In the genomic region with DNA sequence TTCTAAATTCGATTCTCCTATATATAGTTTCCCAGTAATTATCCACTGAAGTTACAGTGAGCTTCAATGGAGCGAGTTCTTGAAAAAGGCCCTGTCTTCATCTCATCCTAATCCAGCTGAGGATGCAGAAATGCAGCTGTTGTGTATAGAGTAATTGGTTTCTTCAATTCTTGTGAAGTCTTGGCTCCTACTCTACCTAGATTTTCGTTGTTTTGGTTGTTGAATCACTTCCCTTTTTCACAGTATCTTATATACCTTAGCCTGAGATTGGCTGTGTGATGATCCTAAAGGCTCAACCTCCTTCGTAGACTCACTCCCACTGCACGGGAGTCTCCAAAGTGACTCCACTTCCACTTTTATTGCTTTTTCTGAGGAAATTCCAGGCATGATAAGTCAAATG, we compare ENCODE assay signal across 18 cellular contexts.
DNase-seq lines count a peak whose midpoint lies in the region; ATAC-seq and TF ChIP-seq lines count a peak whose summit lies in the region.
"Had no signal": no experiment of that assay in that cellular context is flagged by ENCODE, and none has a peak within 500 bp of the region (broad histone marks: within the 10 kb centered on the region; RNA-seq: fewer than 3 reads in every experiment).

No MANE protein-coding gene starts in this region.

- H3K9me3 Mint-ChIP-seq in Caco-2 (ENCODE audit: unreplicated experiment): no peaks in the 10 kb centered on the region

- H3K4me1 ChIP-seq in Caco-2 (peaks cover 21% of the 10 kb centered on the region), HUES48 (ENCODE audit: control insufficient read depth, insufficient read depth, low read length) (peaks cover 10% of the 10 kb centered on the region), body of pancreas (no peaks in the 10 kb centered on the region)

- peak overlapping the region; percentile 18 for H3K27ac Mint-ChIP-seq in Caco-2 (ENCODE audit: unreplicated experiment)
- H3K27ac Mint-ChIP-seq: B cell; CD14-positive monocyte; CD4-positive, alpha-beta T cell; H9 had no signal

- H3K36me3 ChIP-seq in Caco-2 (ENCODE audit: control insufficient read depth, insufficient read depth, low read length): no peaks in the 10 kb centered on the region
- H3K36me3 ChIP-seq in HUES48 (ENCODE audit: control insufficient read depth, insufficient read depth, low read length): no peaks in the 10 kb centered on the region
- H3K36me3 ChIP-seq in body of pancreas (replicated peaks in 1 of 2; ENCODE audit: insufficient read depth in 1 of 2, low read depth in 2 of 2): no peaks in the 10 kb centered on the region
- H3K36me3 ChIP-seq: BLaER1 had no signal

- H3K27ac ChIP-seq in HUES48 (ENCODE audit: low read depth, low read length) (peak overlapping the region; percentile 39), body of pancreas (no peak overlapping the region)
- H3K27ac ChIP-seq: BLaER1, GM23248 had no signal

- POLR2A ChIA-PET in Caco-2 (lab: Charles Lee): no interaction called here

- CTCF ChIA-PET in Caco-2 (lab: Charles Lee): no interaction called here

- no TSS peak for BruUV-seq in Caco-2 (replicated peaks; lab: Mats Ljungman, UMichigan)

- 92 to 94% methylated on average over 5 of the region's 5 CpGs for WGBS in body of pancreas, 2 donors

- H3K4me3 ChIP-seq in Caco-2 (ENCODE audit: low read depth, low read length) (no peak overlapping the region), HUES48 (ENCODE audit: low read depth, low read length) (no peak overlapping the region), body of pancreas (no peak overlapping the region)
- H3K4me3 ChIP-seq: BLaER1, GM23248 had no signal

- peaks cover 9% of the 10 kb centered on the region for H3K36me3 Mint-ChIP-seq in Caco-2 (ENCODE audit: insufficient read depth, unreplicated experiment)
- H3K36me3 Mint-ChIP-seq: CD14-positive monocyte had no signal

- H3K4me3 Mint-ChIP-seq in Caco-2 (ENCODE audit: unreplicated experiment): no peak overlapping the region
- H3K4me3 Mint-ChIP-seq: B cell; CD14-positive monocyte; CD4-positive, alpha-beta T cell; CD8-positive, alpha-beta memory T cell; H9 had no signal

- TF ChIP-seq POLR2A in body of pancreas (IDR thresholded peaks at IDR 0.05): no peak

- intact Hi-C loops in Caco-2 (cut with micrococcal nuclease; ENCODE audit: unreplicated experiment): no loop called here
- intact Hi-C loops in body of pancreas (cut with DNase I): no loop called here

- no peaks in the 10 kb centered on the region for H3K27me3 Mint-ChIP-seq in Caco-2 (ENCODE audit: insufficient read depth, unreplicated experiment)
- H3K27me3 Mint-ChIP-seq: B cell; CD4-positive, alpha-beta T cell; CD8-positive, alpha-beta memory T cell had no signal

- H3K9ac ChIP-seq in HUES48 (ENCODE audit: low read depth, low read length): no peak overlapping the region
- H3K9ac ChIP-seq: BLaER1, GM23248 had no signal

- TF ChIP-seq CTCF in Caco-2 (IDR thresholded peaks at IDR 0.05; ENCODE audit: insufficient read depth in 1 of 2, low read depth in 1 of 2, low read length in 1 of 2, severe bottlenecking in 1 of 2, unreplicated experiment in 1 of 2) (no peak), body of pancreas (IDR thresholded peaks at IDR 0.05) (no peak), GM10266 (IDR thresholded peaks at IDR 0.05; ENCODE audit: control insufficient read depth, insufficient read depth, low read depth, missing control alignments) (no peak)

- peaks cover 27% of the 10 kb centered on the region for H3K4me1 Mint-ChIP-seq in Caco-2 (ENCODE audit: low read depth, unreplicated experiment)
- H3K4me1 Mint-ChIP-seq: B cell; CD8-positive, alpha-beta memory T cell had no signal

- DNase-seq in Caco-2: no peak
- DNase-seq in RPMI8226: peak; percentile 84
- no peak for DNase-seq in body of pancreas
- no peak for DNase-seq in NCI-H2107 treated with DMSO at 0.1 percent for 48 hours (lab: John Stamatoyannopoulos, UW; ENCODE audit: unreplicated experiment)
- no peak for DNase-seq in GM10266 (ENCODE audit: extremely low spot score)
- DNase-seq in NCI-H2081 (lab: John Stamatoyannopoulos, UW): no peak
- DNase-seq: Calu3; CD4-positive, alpha-beta T cell; CD8-positive, alpha-beta memory T cell; DMS53; DND-41; GM23248; H9 had no signal

- H3K9me3 ChIP-seq in Caco-2 (peaks cover 4% of the 10 kb centered on the region; the same call in 1 of the 2 replicates), HUES48 (ENCODE audit: control insufficient read depth, insufficient read depth, low read length) (no peaks in the 10 kb centered on the region), body of pancreas (no peaks in the 10 kb centered on the region)

- H3K27me3 ChIP-seq in Caco-2 (replicated peaks; ENCODE audit: control insufficient read depth, insufficient read depth, low read length): no peaks in the 10 kb centered on the region
- no peaks in the 10 kb centered on the region for H3K27me3 ChIP-seq in HUES48 (ENCODE audit: control insufficient read depth, insufficient read depth, low read length)
- no peaks in the 10 kb centered on the region for H3K27me3 ChIP-seq in body of pancreas
- H3K27me3 ChIP-seq: BLaER1 had no signal

- ATAC-seq in body of pancreas: no peak
- ATAC-seq: HCT116 had no signal
